Comparison of ENCODE assay signal across 8 cellular contexts in genomic region chr6:2989332-2990178, GRCh38. TPM values are rescaled to one million over a fixed set of nuclear protein-coding genes. Genes with fewer than 3 reads are reported as not detected.
A peak's percentile ranks its signal among the peaks of the same experiment; 100 is the strongest.
DNase-seq lines count a peak whose midpoint lies in the region; ATAC-seq and TF ChIP-seq lines count a peak whose summit lies in the region.

No MANE protein-coding gene starts in this region.

- TF ChIP-seq CTCF in GM12865 (IDR thresholded peaks at IDR 0.05; ENCODE audit: insufficient read depth, low read depth, low read length, missing control alignments) (no peak), SU-DHL-6 (IDR thresholded peaks at IDR 0.05; ENCODE audit: insufficient read depth, low read length, poor library complexity, severe bottlenecking) (no peak), cardiac muscle cell (IDR thresholded peaks at IDR 0.05; ENCODE audit: low read depth, low read length) (no peak), parathyroid adenoma (IDR thresholded peaks at IDR 0.05) (no peak), upper lobe of left lung (IDR thresholded peaks at IDR 0.05) (no peak)

- peaks cover 10% of the 10 kb centered on the region for H3F3A ChIP-seq in SU-DHL-6 (ENCODE audit: insufficient read depth)

- H3K4me2 ChIP-seq in SU-DHL-6 (ENCODE audit: low read depth, low read length, poor library complexity, severe bottlenecking) (peak overlapping the region; percentile 79), parathyroid adenoma (ENCODE audit: low read length) (peak overlapping the region; percentile 99)

- DNase-seq in GM12865 (ENCODE audit: low read depth) (peak; percentile 96), NCI-H1417 treated with DMSO at 0.1 percent for 48 hours (lab: John Stamatoyannopoulos, UW) (peak; percentile 87), adipocyte (ENCODE audit: low read depth) (peak; percentile 97), cardiac muscle cell (ENCODE audit: low read depth in 1 of 2, low spot score in 1 of 2) (peak; percentile 90 to 99), upper lobe of left lung (peak in 1 of 2 donors; percentile 94)

- H4K20me1 ChIP-seq in SU-DHL-6 (ENCODE audit: low read depth, low read length), result no peaks in the 10 kb centered on the region

- peak in 3 of 4 donors; percentile 37 to 71 (median 38) for TF ChIP-seq POLR2A in upper lobe of left lung (IDR thresholded peaks at IDR 0.05)

- H3K9me3 ChIP-seq in SU-DHL-6 (ENCODE audit: insufficient read depth, low read length), result no peaks in the 10 kb centered on the region
- no peaks in the 10 kb centered on the region for H3K9me3 ChIP-seq in adipocyte (ENCODE audit: control insufficient read depth, low read length)
- no peaks in the 10 kb centered on the region for H3K9me3 ChIP-seq in cardiac muscle cell (ENCODE audit: low read depth)
- H3K9me3 ChIP-seq in parathyroid adenoma (ENCODE audit: control insufficient read depth, low read length), result no peaks in the 10 kb centered on the region
- H3K9me3 ChIP-seq in upper lobe of left lung, result no peaks in the 10 kb centered on the region

- H3K79me2 ChIP-seq in SU-DHL-6 (ENCODE audit: insufficient read depth, low read length), result no peaks in the 10 kb centered on the region
- H3K79me2 ChIP-seq in parathyroid adenoma, result peaks cover 2% of the 10 kb centered on the region

- peak in 1 of 4 donors; percentile 1 for TF ChIP-seq EP300 in upper lobe of left lung (IDR thresholded peaks at IDR 0.05)

- WGBS in upper lobe of left lung, 2 donors, result 0% methylated on average over 22 of the region's 22 CpGs

- no peaks in the 10 kb centered on the region for H3K9me2 ChIP-seq in SU-DHL-6 (replicated peaks; ENCODE audit: insufficient read depth, low read length)

- H3K4me1 ChIP-seq in adipocyte (ENCODE audit: control insufficient read depth, insufficient read depth, low read length) (peaks cover 24% of the 10 kb centered on the region), cardiac muscle cell (ENCODE audit: low read depth) (peaks cover 24% of the 10 kb centered on the region), parathyroid adenoma (peaks cover 16% of the 10 kb centered on the region), upper lobe of left lung (peaks cover 11 to 16% (median 12%) of the 10 kb centered on the region in 4 donors)

- H3K27me3 ChIP-seq in SU-DHL-6 (ENCODE audit: low read length), result no peaks in the 10 kb centered on the region
- H3K27me3 ChIP-seq in adipocyte (replicated peaks; ENCODE audit: control insufficient read depth, insufficient read depth, low read length), result no peaks in the 10 kb centered on the region
- H3K27me3 ChIP-seq in cardiac muscle cell, result no peaks in the 10 kb centered on the region
- no peaks in the 10 kb centered on the region for H3K27me3 ChIP-seq in parathyroid adenoma (ENCODE audit: control insufficient read depth, insufficient read depth, low read length)
- no peaks in the 10 kb centered on the region for H3K27me3 ChIP-seq in upper lobe of left lung

- H3K27ac ChIP-seq in SU-DHL-6 (ENCODE audit: low read depth, low read length), result peak overlapping the region; percentile 84
- H3K27ac ChIP-seq in cardiac muscle cell, result peak overlapping the region; percentile 100
- peak overlapping the region; percentile 96 for H3K27ac ChIP-seq in parathyroid adenoma
- peak overlapping the region; percentile 90 to 93 (median 92) for H3K27ac ChIP-seq in upper lobe of left lung

- H3K4me3 ChIP-seq in GM12865 (ENCODE audit: low read depth, low read length) (peak overlapping the region; percentile 84), SU-DHL-6 (ENCODE audit: insufficient read depth, low read length, poor library complexity, severe bottlenecking) (peak overlapping the region; percentile 63), adipocyte (ENCODE audit: low read length) (peak overlapping the region; percentile 91), cardiac muscle cell (peak overlapping the region; percentile 47), parathyroid adenoma (ENCODE audit: low read depth, low read length) (peak overlapping the region; percentile 98), upper lobe of left lung (peak overlapping the region; percentile 67 to 94 (median 78))

- H3K36me3 ChIP-seq in SU-DHL-6 (ENCODE audit: low read length) (no peaks in the 10 kb centered on the region), adipocyte (ENCODE audit: control insufficient read depth, insufficient read depth, low read length, severe bottlenecking) (no peaks in the 10 kb centered on the region), cardiac muscle cell (no peaks in the 10 kb centered on the region), parathyroid adenoma (ENCODE audit: control insufficient read depth, insufficient read depth, low read length) (no peaks in the 10 kb centered on the region), upper lobe of left lung (no peaks in the 10 kb centered on the region)

- H2AFZ ChIP-seq in SU-DHL-6 (ENCODE audit: low read depth, low read length, severe bottlenecking), result peak overlapping the region; percentile 93
- H2AFZ ChIP-seq in parathyroid adenoma, result peak overlapping the region; percentile 84

- peak; percentile 65 for ATAC-seq in HG02759 (IDR thresholded peaks at IDR 0.05; ENCODE audit: unreplicated experiment)
- peak; percentile 84 to 87 for ATAC-seq in upper lobe of left lung (ENCODE audit: low FRiP score in 2 of 2)

- H3K9ac ChIP-seq in SU-DHL-6 (ENCODE audit: low read length) (peak overlapping the region; percentile 67), adipocyte (ENCODE audit: low read length) (peak overlapping the region; percentile 95), parathyroid adenoma (peak overlapping the region; percentile 75)

RNA-seq across cellular contexts. Expression of gene NQO2, which starts 10.1 kb away (rescaled TPM):
- total RNA-seq in cardiac muscle cell, result 38.7 and 42.7 TPM in 2 replicates
- 92.8 and 103 TPM in 2 replicates for polyA plus RNA-seq in cardiac muscle cell
- total RNA-seq in upper lobe of left lung, result 10 to 100 TPM; 10.6 to 34.3 (median 18.6) TPM

RNA-seq across cellular contexts. Expression of gene SERPINB6, which starts 18.2 kb away (rescaled TPM):
- total RNA-seq in cardiac muscle cell (83.4 and 122 TPM in 2 replicates), upper lobe of left lung (100 to 1,000 TPM; 133 to 181 (median 150) TPM)
- 91.8 and 118 TPM in 2 replicates for polyA plus RNA-seq in cardiac muscle cell

Comparison
In these comparisons a context has a peak if more than half of its experiments do, and no peak if none do; other contexts are left out.
1. H3K4me3 ChIP-seq: peak in every context shown above with its lines; median percentile 98 in parathyroid adenoma; 91 in adipocyte; 84 in GM12865; 78 in upper lobe of left lung; 63 in SU-DHL-6; 47 in cardiac muscle cell.